8 cellular contexts compared by ENCODE assay signal in genomic region chr4:170589597-170590191, GRCh38.
DNase-seq lines count a peak whose midpoint lies in the region; ATAC-seq and TF ChIP-seq lines count a peak whose summit lies in the region.

No MANE protein-coding gene starts in this region.

- DNase-seq in AG04449 (ENCODE audit: low read depth, low spot score) = no peak
- DNase-seq in NCI-H748 treated with DMSO at 0.1 percent for 48 hours (lab: John Stamatoyannopoulos, UW) = peak; percentile 56
- peak; percentile 45 for DNase-seq in glomerular visceral epithelial cell (ENCODE audit: extremely low spot score)
- no peak for DNase-seq in activated CD4-positive, alpha-beta T cell treated with anti-CD3 and anti-CD28 coated beads, Interleukin-2, amount 50 U/mL, for 48 hours
- DNase-seq in NCI-H2029 (lab: John Stamatoyannopoulos, UW) = no peak
- no peak for DNase-seq in KG1 (lab: John Stamatoyannopoulos, UW)

- TF ChIP-seq CTCF in AG04449 (IDR thresholded peaks at IDR 0.05; ENCODE audit: insufficient read depth, low read length, missing control alignments) = peak; percentile 7

- ATAC-seq in GM18870 (IDR thresholded peaks at IDR 0.05; ENCODE audit: unreplicated experiment) = peak; percentile 100
- ATAC-seq in HG03060 (IDR thresholded peaks at IDR 0.05; ENCODE audit: low read depth, unreplicated experiment) = peak; percentile 77

- H3K4me3 ChIP-seq in AG04449 (ENCODE audit: low read depth, low read length) = no peak overlapping the region

- CTCF ChIA-PET in AG04449 (lab: Yijun Ruan, JAX) = interaction anchor here (0.8 to 2.9 kb wide), 9 partner anchors 127 to 1613 kb away, joined by 3 to 15 read pairs (median 3); no protein-coding TSS in a partner anchor

- POLR2A ChIA-PET in AG04449 (lab: Yijun Ruan, JAX) = no interaction called here

Comparison
In these comparisons a context has a peak if more than half of its experiments do, and no peak if none do; other contexts are left out.
1. DNase-seq: peak in NCI-H748 treated with DMSO at 0.1 percent for 48 hours (single experiment) and glomerular visceral epithelial cell (single experiment); none in AG04449 (single experiment), activated CD4-positive, alpha-beta T cell treated with anti-CD3 and anti-CD28 coated beads, Interleukin-2, amount 50 U/mL, for 48 hours (0 of 2), NCI-H2029 (single experiment) and KG1 (single experiment).